29 cellular contexts compared by ENCODE assay signal in the genomic region with DNA sequence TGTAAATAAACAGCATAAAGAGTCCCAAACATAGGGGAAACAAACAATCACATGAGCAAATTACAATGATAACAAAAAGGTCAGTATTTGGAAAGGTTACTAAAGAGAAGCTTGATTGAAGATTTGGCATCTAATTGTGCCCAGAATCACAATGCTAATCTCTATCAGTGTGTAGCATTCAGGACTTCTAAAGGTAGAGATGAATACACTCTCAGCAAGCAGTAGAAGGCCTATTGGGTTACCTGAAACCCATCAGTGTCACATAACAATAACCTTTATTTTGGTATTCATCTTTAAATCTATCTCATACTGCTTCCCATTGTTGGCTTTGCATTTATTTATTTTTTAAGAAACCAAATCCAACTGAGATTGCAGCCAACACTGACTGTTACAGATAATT.
"Had no signal": no experiment of that assay in that cellular context is flagged by ENCODE, and none has a peak within 500 bp of the region (broad histone marks: within the 10 kb centered on the region; RNA-seq: fewer than 3 reads in every experiment).

No MANE protein-coding gene starts in this region.

- H3K4me3 ChIP-seq: ascending aorta, breast epithelium, cardiac muscle cell, colonic mucosa, esophagus squamous epithelium had no signal

- H3K36me3 ChIP-seq: ascending aorta, breast epithelium, cardiac muscle cell, colonic mucosa, esophagus squamous epithelium had no signal

- H3K27ac ChIP-seq: ascending aorta, breast epithelium, cardiac muscle cell, colonic mucosa, epithelial cell of prostate, esophagus squamous epithelium had no signal

- DNase-seq: activated CD4-positive, alpha-beta memory T cell treated with anti-CD3 and anti-CD28 coated beads, Interleukin-2, amount 10 ng/mL, durations not matched to agents 7 days and 5 days; activated CD4-positive, alpha-beta T cell treated with anti-CD3 and anti-CD28 coated beads for 1 hour; activated CD4-positive, alpha-beta T cell treated with anti-CD3 and anti-CD28 coated beads for 4 hours; activated CD4-positive, alpha-beta T cell treated with anti-CD3 and anti-CD28 coated beads, Interleukin-2, amount 10 ng/mL, durations not matched to agents 7 days and 5 days; activated CD4-positive, alpha-beta T cell treated with anti-CD3 and anti-CD28 coated beads, Interleukin-2, amount 50 U/mL, for 4 hours; activated CD8-positive, alpha-beta memory T cell treated with anti-CD3 and anti-CD28 coated beads, Interleukin-2, amount 50 U/mL, for 48 hours; activated gamma-delta T cell; activated naive CD4-positive, alpha-beta T cell; activated naive CD4-positive, alpha-beta T cell treated with anti-CD3 and anti-CD28 coated beads, Interleukin-2, amount 10 ng/mL, durations not matched to agents 7 days and 5 days; activated naive CD8-positive, alpha-beta T cell treated with anti-CD3 and anti-CD28 coated beads, Interleukin-2, amount 10 ng/mL, durations not matched to agents 7 days and 5 days; activated T-cell treated with anti-CD3 and anti-CD28 coated beads for 4 hours; activated T-cell treated with anti-CD3 and anti-CD28 coated beads, Interleukin-2, amount 50 U/mL, for 24 hours; activated T-cell treated with anti-CD3 and anti-CD28 coated beads, Interleukin-2, amount 50 U/mL, for 72 hours; central memory CD4-positive, alpha-beta T cell; cerebellar nuclear complex; colonic mucosa; effector CD8-positive, alpha-beta T cell; esophagus squamous epithelium; head of caudate nucleus; T-helper 1 cell; T-helper 17 cell; T1000 had no signal

- H3K27me3 ChIP-seq: ascending aorta, cardiac muscle cell, colonic mucosa, esophagus squamous epithelium had no signal

- H3K4me1 ChIP-seq: ascending aorta, breast epithelium, colonic mucosa, esophagus squamous epithelium had no signal

- H3K27ac Mint-ChIP-seq: activated CD4-positive, alpha-beta memory T cell treated with anti-CD3 and anti-CD28 coated beads, Interleukin-2, amount 10 ng/mL, durations not matched to agents 7 days and 5 days; activated CD4-positive, alpha-beta T cell treated with anti-CD3 and anti-CD28 coated beads, Interleukin-2, amount 10 ng/mL, durations not matched to agents 7 days and 5 days; activated naive CD4-positive, alpha-beta T cell treated with anti-CD3 and anti-CD28 coated beads, Interleukin-2, amount 10 ng/mL, durations not matched to agents 7 days and 5 days; activated naive CD4-positive, alpha-beta T cell treated with anti-CD3 and anti-CD28 coated beads, Interleukin-2, amount 50 U/mL, for 72 hours; activated naive CD8-positive, alpha-beta T cell treated with anti-CD3 and anti-CD28 coated beads, Interleukin-2, amount 10 ng/mL, durations not matched to agents 7 days and 5 days; activated T-cell treated with anti-CD3 and anti-CD28 coated beads, Interleukin-2, amount 50 U/mL, for 24 hours; activated T-cell treated with anti-CD3 and anti-CD28 coated beads, Interleukin-2, amount 50 U/mL, for 72 hours; brain; T-helper 17 cell; T-helper 2 cell treated with Interferon-gamma antibody and Interleukin-4, amounts not matched to agents 5 μg/mL and 100 μg/mL, for 36 hours had no signal

- H3K9me3 Mint-ChIP-seq: activated CD4-positive, alpha-beta memory T cell treated with anti-CD3 and anti-CD28 coated beads, Interleukin-2, amount 10 ng/mL, durations not matched to agents 7 days and 5 days; activated CD4-positive, alpha-beta T cell treated with anti-CD3 and anti-CD28 coated beads, Interleukin-2, amount 10 ng/mL, durations not matched to agents 7 days and 5 days; activated naive CD4-positive, alpha-beta T cell treated with anti-CD3 and anti-CD28 coated beads, Interleukin-2, amount 10 ng/mL, durations not matched to agents 7 days and 5 days; activated naive CD4-positive, alpha-beta T cell treated with anti-CD3 and anti-CD28 coated beads, Interleukin-2, amount 50 U/mL, for 72 hours; activated naive CD8-positive, alpha-beta T cell treated with anti-CD3 and anti-CD28 coated beads, Interleukin-2, amount 10 ng/mL, durations not matched to agents 7 days and 5 days; activated T-cell treated with anti-CD3 and anti-CD28 coated beads, Interleukin-2, amount 50 U/mL, for 24 hours; activated T-cell treated with anti-CD3 and anti-CD28 coated beads, Interleukin-2, amount 50 U/mL, for 72 hours; brain had no signal

- H3K36me3 Mint-ChIP-seq: activated naive CD4-positive, alpha-beta T cell treated with anti-CD3 and anti-CD28 coated beads, Interleukin-2, amount 10 ng/mL, durations not matched to agents 7 days and 5 days; activated naive CD4-positive, alpha-beta T cell treated with anti-CD3 and anti-CD28 coated beads, Interleukin-2, amount 50 U/mL, for 72 hours; activated naive CD8-positive, alpha-beta T cell treated with anti-CD3 and anti-CD28 coated beads, Interleukin-2, amount 10 ng/mL, durations not matched to agents 7 days and 5 days; brain had no signal

- H3K9me3 ChIP-seq: ascending aorta, breast epithelium, colonic mucosa, esophagus squamous epithelium had no signal

- H3K4me1 Mint-ChIP-seq: activated CD4-positive, alpha-beta memory T cell treated with anti-CD3 and anti-CD28 coated beads, Interleukin-2, amount 10 ng/mL, durations not matched to agents 7 days and 5 days; activated CD4-positive, alpha-beta T cell treated with anti-CD3 and anti-CD28 coated beads, Interleukin-2, amount 10 ng/mL, durations not matched to agents 7 days and 5 days; activated naive CD4-positive, alpha-beta T cell treated with anti-CD3 and anti-CD28 coated beads, Interleukin-2, amount 10 ng/mL, durations not matched to agents 7 days and 5 days; activated naive CD8-positive, alpha-beta T cell treated with anti-CD3 and anti-CD28 coated beads, Interleukin-2, amount 10 ng/mL, durations not matched to agents 7 days and 5 days; brain; T-helper 17 cell had no signal

- H3K4me3 Mint-ChIP-seq: activated CD4-positive, alpha-beta memory T cell treated with anti-CD3 and anti-CD28 coated beads, Interleukin-2, amount 10 ng/mL, durations not matched to agents 7 days and 5 days; activated CD4-positive, alpha-beta T cell treated with anti-CD3 and anti-CD28 coated beads, Interleukin-2, amount 10 ng/mL, durations not matched to agents 7 days and 5 days; activated naive CD4-positive, alpha-beta T cell treated with anti-CD3 and anti-CD28 coated beads, Interleukin-2, amount 10 ng/mL, durations not matched to agents 7 days and 5 days; activated naive CD8-positive, alpha-beta T cell treated with anti-CD3 and anti-CD28 coated beads, Interleukin-2, amount 10 ng/mL, durations not matched to agents 7 days and 5 days; activated T-cell treated with anti-CD3 and anti-CD28 coated beads, Interleukin-2, amount 50 U/mL, for 24 hours; activated T-cell treated with anti-CD3 and anti-CD28 coated beads, Interleukin-2, amount 50 U/mL, for 72 hours; brain; T-helper 17 cell; T-helper 2 cell treated with Interferon-gamma antibody and Interleukin-4, amounts not matched to agents 5 μg/mL and 100 μg/mL, for 36 hours had no signal

- H3K27me3 Mint-ChIP-seq: activated CD4-positive, alpha-beta memory T cell treated with anti-CD3 and anti-CD28 coated beads, Interleukin-2, amount 10 ng/mL, durations not matched to agents 7 days and 5 days; activated CD4-positive, alpha-beta T cell treated with anti-CD3 and anti-CD28 coated beads, Interleukin-2, amount 10 ng/mL, durations not matched to agents 7 days and 5 days; activated naive CD4-positive, alpha-beta T cell treated with anti-CD3 and anti-CD28 coated beads, Interleukin-2, amount 10 ng/mL, durations not matched to agents 7 days and 5 days; activated naive CD8-positive, alpha-beta T cell treated with anti-CD3 and anti-CD28 coated beads, Interleukin-2, amount 10 ng/mL, durations not matched to agents 7 days and 5 days; brain; T-helper 17 cell had no signal
